ENCODE assay signal across 1 cellular context in genomic region chr19:17406039-17406886, GRCh38.
TF ChIP-seq lines count a peak whose summit lies in the region.

No MANE protein-coding gene starts in this region.

TF ChIP-seq in IMR-90, 13 proteins besides CTCF, POLR2A, EP300 and RAD21 (continued from another document):
- no peak for TF ChIP-seq USF2 (IDR thresholded peaks at IDR 0.05; ENCODE audit: low read depth, low read length)
- TF ChIP-seq BHLHE40 (IDR thresholded peaks at IDR 0.05; ENCODE audit: low read depth, low read length) = no peak
- TF ChIP-seq SMC3 (IDR thresholded peaks at IDR 0.05; ENCODE audit: low read depth, low read length) = no peak
